9 cellular contexts compared by ENCODE assay signal in the genomic region with DNA sequence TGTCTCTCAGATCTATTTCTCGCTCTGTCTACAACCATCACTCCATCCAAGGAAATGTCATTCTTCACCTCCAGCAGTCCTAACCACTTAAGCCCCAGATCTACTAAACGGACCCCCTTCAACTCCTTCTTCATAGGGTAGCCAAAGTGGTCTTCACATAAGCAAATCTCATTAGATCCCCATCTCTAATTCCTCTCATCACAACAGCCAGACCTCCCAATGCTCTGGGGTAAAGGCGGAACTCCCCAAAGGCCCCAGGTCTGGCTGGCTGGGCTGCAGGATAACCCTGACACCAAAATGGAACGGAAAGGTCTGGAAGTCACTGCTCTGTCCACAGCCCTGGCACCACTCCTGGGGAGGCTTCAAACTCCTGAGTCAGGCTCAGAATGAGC. TPM values are rescaled to one million over a fixed set of nuclear protein-coding genes. Genes with fewer than 3 reads are reported as not detected.
DNase-seq lines count a peak whose midpoint lies in the region; ATAC-seq, FAIRE-seq and TF ChIP-seq lines count a peak whose summit lies in the region.
"Had no signal": no experiment of that assay in that cellular context is flagged by ENCODE, and none has a peak within 500 bp of the region (broad histone marks: within the 10 kb centered on the region; RNA-seq: fewer than 3 reads in every experiment).

No MANE protein-coding gene starts in this region.

- no peaks in the 10 kb centered on the region for H3K9me3 ChIP-seq in GM12878 (replicated peaks; ENCODE audit: control insufficient read depth, insufficient read depth, low read length)

- CTCF ChIA-PET in GM12878 (lab: Yijun Ruan, JAX) = interaction anchor here (0.6 to 1.8 kb wide), 8 partner anchors 8 to 50 kb away, joined by 3 to 17 read pairs (median 3); no protein-coding TSS in a partner anchor

- intact Hi-C loops in GM12878 (cut with micrococcal nuclease; ENCODE audit: unreplicated experiment) = no loop called here

- RAD21 ChIA-PET in GM12878 (lab: Charles Lee; ENCODE audit: unreplicated experiment) = interaction anchor here (0.7 to 2.8 kb wide), 13 partner anchors 9 to 1056 kb away, joined by 3 to 32 read pairs (median 6); a partner anchor contains a TSS

- H3K4me3 ChIP-seq in GM12878 = peak overlapping the region; percentile 67; the same call in 1 of the 2 replicates

- peaks cover 6 to 7% of the 10 kb centered on the region in 2 experiments; a peak in 3 of 4 replicates for H3K36me3 ChIP-seq in GM12878 (ENCODE audit: control insufficient read depth in 2 of 2, insufficient read depth in 2 of 2, low read length in 1 of 2)

- no peak for TF ChIP-seq POLR2A in GM12878 (IDR thresholded peaks at IDR 0.05; ENCODE audit: low read depth, low read length)

- POLR2A ChIA-PET in GM12878 (lab: Charles Lee) = interaction anchor here (0.6 to 4.8 kb wide), 10 partner anchors 10 to 67 kb away, joined by 4 to 58 read pairs (median 4); a partner anchor contains a TSS

- no peak for FAIRE-seq in GM12878 (lab: Jason Lieb, UNC)

- no peak for TF ChIP-seq CTCF in GM12878 (IDR thresholded peaks at IDR 0.05 in 2 of 3, conservative IDR thresholded peaks at IDR 0.05 in 1 of 3; ENCODE audit: control insufficient read depth in 2 of 3, extremely low read depth in 1 of 3, insufficient read depth in 1 of 3, low read depth in 3 of 3, low read length in 3 of 3)
- TF ChIP-seq CTCF in mesothelial cell of epicardium (IDR thresholded peaks at IDR 0.05; ENCODE audit: unreplicated experiment) = no peak
- TF ChIP-seq CTCF in type B pancreatic cell (conservative IDR thresholded peaks at IDR 0.05) = no peak

- peak overlapping the region; percentile 68 for H3K9ac ChIP-seq in GM12878 (ENCODE audit: control insufficient read depth, insufficient read depth, low read length)

- TSS peak; percentile 33 for BruUV-seq in GM12878 (replicated peaks; lab: Mats Ljungman, UMichigan)

- TF ChIP-seq EP300 in GM12878 (IDR thresholded peaks at IDR 0.05; ENCODE audit: borderline replicate concordance in 1 of 2, control insufficient read depth in 1 of 2, low read depth in 2 of 2, low read length in 2 of 2) = no peak; a peak in 1 of 4 replicates

- in situ Hi-C loops in GM12878 (cut with MboI) = no loop called here

- H3K27me3 ChIP-seq in GM12878 (replicated peaks in 1 of 2; ENCODE audit: control insufficient read depth in 2 of 2, insufficient read depth in 2 of 2, low read length in 1 of 2) = no peaks in the 10 kb centered on the region

- peak overlapping the region; percentile 29 for H3K27ac Mint-ChIP-seq in activated T-cell treated with anti-CD3 and anti-CD28 coated beads, Interleukin-2, amount 50 U/mL, for 72 hours
- peak overlapping the region; percentile 98 for H3K27ac Mint-ChIP-seq in mesothelial cell of epicardium
- peak overlapping the region; percentile 92 for H3K27ac Mint-ChIP-seq in type B pancreatic cell

- 32% methylated on average over 4 of the region's 4 CpGs for WGBS in GM12878 (ENCODE audit: insufficient coverage, insufficient replicate concordance, low lambda C conversion rate, missing lambda C conversion rate)

- no peak for ATAC-seq in activated T-cell treated with anti-CD3 and anti-CD28 coated beads, Interleukin-2, amount 50 U/mL, for 72 hours (replicated peaks in 1 of 2)
- no peak for ATAC-seq in GM12878
- no peak for ATAC-seq in GM18520 (IDR thresholded peaks at IDR 0.05; ENCODE audit: unreplicated experiment)
- no peak for ATAC-seq in GM18907 (IDR thresholded peaks at IDR 0.05; ENCODE audit: unreplicated experiment)
- ATAC-seq in HG02885 (IDR thresholded peaks at IDR 0.05; ENCODE audit: poor library complexity, unreplicated experiment) = no peak

- DNase-seq in activated T-cell treated with anti-CD3 and anti-CD28 coated beads, Interleukin-2, amount 50 U/mL, for 72 hours = no peak
- no peak for DNase-seq in activated T-cell treated with anti-CD3 and anti-CD28 coated beads, Interleukin-2, amount 50 U/mL, for 1 hour
- DNase-seq in GM12878 (ENCODE audit: low read depth, low spot score) (no peak), mesothelial cell of epicardium (ENCODE audit: low spot score in 2 of 2, unreplicated experiment in 2 of 2) (no peak), type B pancreatic cell (ENCODE audit: extremely low spot score, unreplicated experiment) (no peak)

- H3K4me1 ChIP-seq in GM12878 (ENCODE audit: control insufficient read depth, insufficient read depth, low read length) = peaks cover 46% of the 10 kb centered on the region

- H3K9me3 Mint-ChIP-seq in activated T-cell treated with anti-CD3 and anti-CD28 coated beads, Interleukin-2, amount 50 U/mL, for 72 hours = no peaks in the 10 kb centered on the region
- H3K9me3 Mint-ChIP-seq in mesothelial cell of epicardium (no peaks in the 10 kb centered on the region), type B pancreatic cell (no peaks in the 10 kb centered on the region)

- no peak overlapping the region for H2AFZ ChIP-seq in GM12878 (ENCODE audit: control insufficient read depth, low read depth, low read length)

- H3K27ac ChIP-seq in GM12878 (ENCODE audit: control insufficient read depth, insufficient read depth) = peak overlapping the region; percentile 98
- H3K27ac ChIP-seq: epithelial cell of prostate had no signal

- peaks cover 0 to 5% of the 10 kb centered on the region in 2 donors for H3K36me3 Mint-ChIP-seq in activated T-cell treated with anti-CD3 and anti-CD28 coated beads, Interleukin-2, amount 50 U/mL, for 72 hours (ENCODE audit: insufficient read depth in 2 of 2)
- H3K36me3 Mint-ChIP-seq in mesothelial cell of epicardium = peaks cover 2% of the 10 kb centered on the region
- H3K36me3 Mint-ChIP-seq in type B pancreatic cell = peaks cover 2% of the 10 kb centered on the region

- peak overlapping the region; percentile 95 for H3K4me2 ChIP-seq in GM12878 (ENCODE audit: control insufficient read depth, insufficient read depth)

- peaks cover 51% of the 10 kb centered on the region for H3K4me1 Mint-ChIP-seq in activated T-cell treated with anti-CD3 and anti-CD28 coated beads, Interleukin-2, amount 50 U/mL, for 72 hours (ENCODE audit: low read depth)
- H3K4me1 Mint-ChIP-seq in mesothelial cell of epicardium (peaks cover 49% of the 10 kb centered on the region), type B pancreatic cell (ENCODE audit: unreplicated experiment) (peaks cover 39% of the 10 kb centered on the region)

- SMC1A ChIA-PET in GM12878 (lab: Charles Lee; ENCODE audit: uncharacterized antibody, unreplicated experiment) = interaction anchor here (0.8 to 3.9 kb wide), 12 partner anchors 8 to 81 kb away, joined by 3 to 23 read pairs (median 4); a partner anchor contains a TSS

- peak overlapping the region; percentile 54 to 71 for H3K4me3 Mint-ChIP-seq in activated T-cell treated with anti-CD3 and anti-CD28 coated beads, Interleukin-2, amount 50 U/mL, for 72 hours
- H3K4me3 Mint-ChIP-seq in mesothelial cell of epicardium (peak overlapping the region; percentile 2), type B pancreatic cell (peak overlapping the region; percentile 40)

- peaks cover 69% of the 10 kb centered on the region for H3K79me2 ChIP-seq in GM12878 (ENCODE audit: control insufficient read depth, insufficient read depth, low read length)

- no peaks in the 10 kb centered on the region for H3K27me3 Mint-ChIP-seq in activated T-cell treated with anti-CD3 and anti-CD28 coated beads, Interleukin-2, amount 50 U/mL, for 72 hours (ENCODE audit: low read depth)
- H3K27me3 Mint-ChIP-seq in mesothelial cell of epicardium (ENCODE audit: low read depth) (no peaks in the 10 kb centered on the region), type B pancreatic cell (no peaks in the 10 kb centered on the region)

- no peak for TF ChIP-seq RAD21 in GM12878 (IDR thresholded peaks at IDR 0.05; ENCODE audit: insufficient read depth, low read depth, low read length)

- H4K20me1 ChIP-seq in GM12878 (ENCODE audit: control insufficient read depth, insufficient read depth) = no peaks in the 10 kb centered on the region

RNA-seq across cellular contexts. Expression of a gene that starts 11.1 kb away (rescaled TPM):
- total RNA-seq in activated T-cell treated with anti-CD3 and anti-CD28 coated beads, Interleukin-2, amount 50 U/mL, for 72 hours = 10 to 100 TPM; 15.9 to 18.3 TPM
- 143 and 167 TPM in 2 replicates for total RNA-seq in GM12878 (2013; cell fraction: nucleolus; rRNA removed)
- 40.2 and 43.7 TPM in 2 replicates for total RNA-seq in GM12878 (2014; rRNA removed)
- total RNA-seq in GM12878 (2014; rRNA removed; fragmentation: Illumina TruSeq; extraction: Trizol) = 22.7 and 28.4 TPM in 2 replicates
- total RNA-seq in GM12878 (2021) = 61.7 and 66.7 TPM in 2 replicates
- polyA plus RNA-seq in GM12878 (2011; ENCODE audit: low read depth) = 8.7 TPM
- 20.7 and 29.7 TPM in 2 replicates for polyA plus RNA-seq in GM12878 (2011; rRNA removed)
- polyA plus RNA-seq in GM12878 (2011; cell fraction: cytosol; rRNA removed) = 35.3 and 44.9 TPM in 2 replicates
- polyA plus RNA-seq in GM12878 (2011; cell fraction: nucleus; rRNA removed) = 23.2 and 29.6 TPM in 2 replicates
- 35.0 and 38.4 TPM in 2 replicates for polyA plus RNA-seq in GM12878 (2012)
- 4.9 and 15.5 TPM in 2 replicates for polyA plus RNA-seq in GM12878 (2014; fragmentation: Illumina TruSeq; extraction: Trizol)
- polyA plus RNA-seq in GM12878 (2014; fragmentation: Nextera tagmentation; extraction: Ambion mirVana) = 1 to 10 TPM in 1 of 2 experiments, under 1 TPM in 1; 0.95 to 1.4 TPM
- 39.5 and 49.8 TPM in 2 replicates for polyA plus RNA-seq in GM12878 (2014; rRNA removed)
- polyA plus RNA-seq in GM12878 (2016; fragmentation: Nextera tagmentation; extraction: Ambion mirVana) = 10 to 100 TPM; 10.5 to 23.4 TPM
- 68.2 and 127 TPM in 2 replicates for polyA minus RNA-seq in GM12878 (2011; rRNA and poly(A)+ RNA removed)
- polyA minus RNA-seq in GM12878 (2011; cell fraction: cytosol; rRNA and poly(A)+ RNA removed) = 39.0 and 49.5 TPM in 2 replicates
- polyA minus RNA-seq in GM12878 (2011; cell fraction: nucleus; rRNA and poly(A)+ RNA removed) = 38.8 and 58.4 TPM in 2 replicates
- 46.5 to 53.0 TPM (median 47.4 TPM) in 3 replicates for total RNA-seq in mesothelial cell of epicardium
- 8.5 and 37.2 TPM in 2 replicates for total RNA-seq in type B pancreatic cell (ENCODE audit: low replicate concordance)

RNA-seq across cellular contexts. Expression of a gene that starts 26.6 kb away (rescaled TPM):
- total RNA-seq in activated T-cell treated with anti-CD3 and anti-CD28 coated beads, Interleukin-2, amount 50 U/mL, for 72 hours = 10 to 100 TPM; 15.4 to 18.0 TPM
- total RNA-seq in GM12878 (2013; cell fraction: nucleolus; rRNA removed) = 54.6 and 60.5 TPM in 2 replicates
- total RNA-seq in GM12878 (2014; rRNA removed) = 12.9 and 13.5 TPM in 2 replicates
- 5.0 and 5.4 TPM in 2 replicates for total RNA-seq in GM12878 (2014; rRNA removed; fragmentation: Illumina TruSeq; extraction: Trizol)
- total RNA-seq in GM12878 (2021) = 17.6 and 18.7 TPM in 2 replicates
- 6.8 TPM for polyA plus RNA-seq in GM12878 (2011; ENCODE audit: low read depth)
- polyA plus RNA-seq in GM12878 (2011; rRNA removed) = 5.1 and 9.5 TPM in 2 replicates
- 9.9 and 11.6 TPM in 2 replicates for polyA plus RNA-seq in GM12878 (2011; cell fraction: cytosol; rRNA removed)
- 60.0 and 67.4 TPM in 2 replicates for polyA plus RNA-seq in GM12878 (2011; cell fraction: nucleus; rRNA removed)
- polyA plus RNA-seq in GM12878 (2012) = 8.0 and 8.3 TPM in 2 replicates
- 2.8 and 6.2 TPM in 2 replicates for polyA plus RNA-seq in GM12878 (2014; fragmentation: Illumina TruSeq; extraction: Trizol)
- polyA plus RNA-seq in GM12878 (2014; fragmentation: Nextera tagmentation; extraction: Ambion mirVana) = 1 to 10 TPM in 1 of 2 experiments, under 1 TPM in 1; 0.60 to 1.5 TPM
- 13.6 and 15.7 TPM in 2 replicates for polyA plus RNA-seq in GM12878 (2014; rRNA removed)
- polyA plus RNA-seq in GM12878 (2016; fragmentation: Nextera tagmentation; extraction: Ambion mirVana) = 1 to 10 TPM; 5.8 to 8.5 TPM
- 5.4 and 12.7 TPM in 2 replicates for polyA minus RNA-seq in GM12878 (2011; rRNA and poly(A)+ RNA removed)
- 4.7 and 6.3 TPM in 2 replicates for polyA minus RNA-seq in GM12878 (2011; cell fraction: cytosol; rRNA and poly(A)+ RNA removed)
- 12.7 and 17.6 TPM in 2 replicates for polyA minus RNA-seq in GM12878 (2011; cell fraction: nucleus; rRNA and poly(A)+ RNA removed)
- total RNA-seq in mesothelial cell of epicardium = 26.0 to 29.4 TPM (median 27.7 TPM) in 3 replicates
- total RNA-seq in type B pancreatic cell (ENCODE audit: low replicate concordance) = 19.5 and 23.9 TPM in 2 replicates

Comparison
In these comparisons a context has a peak if more than half of its experiments do, and no peak if none do; other contexts are left out.
1. H3K27ac Mint-ChIP-seq: peak in every context shown above with its lines; median percentile 98 in mesothelial cell of epicardium; 92 in type B pancreatic cell; 29 in activated T-cell treated with anti-CD3 and anti-CD28 coated beads, Interleukin-2, amount 50 U/mL, for 72 hours.
2. H3K4me3 Mint-ChIP-seq: peak in every context shown above with its lines; median percentile 62 in activated T-cell treated with anti-CD3 and anti-CD28 coated beads, Interleukin-2, amount 50 U/mL, for 72 hours; 40 in type B pancreatic cell; 2 in mesothelial cell of epicardium.